In genomic region chr18:75265255-75265654, GRCh38 we compare ENCODE assay signal across 27 cellular contexts. TPM values are rescaled to one million over a fixed set of nuclear protein-coding genes. Genes with fewer than 3 reads are reported as not detected.
A peak's percentile ranks its signal among the peaks of the same experiment; 100 is the strongest.
DNase-seq lines count a peak whose midpoint lies in the region; ATAC-seq and TF ChIP-seq lines count a peak whose summit lies in the region.
"Had no signal": no experiment of that assay in that cellular context is flagged by ENCODE, and none has a peak within 500 bp of the region (broad histone marks: within the 10 kb centered on the region; RNA-seq: fewer than 3 reads in every experiment).

No MANE protein-coding gene starts in this region.

- H3K4me3 ChIP-seq in fibroblast of mammary gland (ENCODE audit: control insufficient read depth, low read depth, low read length) (no peak overlapping the region), urinary bladder (ENCODE audit: low read depth, low read length) (peak overlapping the region; percentile 2)
- H3K4me3 ChIP-seq: colonic mucosa, gastroesophageal sphincter, SJSA1, skin epidermis, testis, vagina had no signal

- H3K36me3 ChIP-seq in urinary bladder (ENCODE audit: insufficient read depth): no peaks in the 10 kb centered on the region
- H3K36me3 ChIP-seq: adrenal gland, colonic mucosa, gastroesophageal sphincter, left ventricle myocardium inferior, SJSA1, vagina had no signal

- DNase-seq in NCI-H1105 treated with DMSO at 0.1 percent for 48 hours (lab: John Stamatoyannopoulos, UW) (peak; percentile 17), NCI-H1105 (lab: John Stamatoyannopoulos, UW) (no peak), NCI-H69 (lab: John Stamatoyannopoulos, UW) (peak; percentile 97), fibroblast of mammary gland (ENCODE audit: low read depth) (peak; percentile 15), GM13976 (ENCODE audit: low spot score) (no peak), EL (no peak)
- DNase-seq: activated CD4-positive, CD25-positive, alpha-beta regulatory T cell; activated naive CD4-positive, alpha-beta T cell treated with Interleukin-2 at 50 U/mL for 16 hours; activated T-cell treated with anti-CD3 and anti-CD28 coated beads, Interleukin-2, amount 50 U/mL, for 72 hours; adrenal gland; colonic mucosa; effector memory CD4-positive, alpha-beta T cell; left ventricle myocardium inferior; midbrain; naive thymus-derived CD4-positive, alpha-beta T cell; NCI-H2029; NCI-H526; stimulated activated naive CD8-positive, alpha-beta T cell treated with anti-CD3 and anti-CD28 coated beads, Interleukin-15, Interleukin-2, amounts not matched to agents 100 U/mL and 50 U/mL, for 24 hours; T-helper 1 cell; testis had no signal

- no peak overlapping the region for H3K27ac ChIP-seq in urinary bladder (ENCODE audit: low read depth)
- H3K27ac ChIP-seq: colonic mucosa, gastroesophageal sphincter, left ventricle myocardium inferior, SJSA1, skin epidermis, testis, vagina had no signal

- no peak for ATAC-seq in GM18519 (IDR thresholded peaks at IDR 0.05; ENCODE audit: low FRiP score, unreplicated experiment)
- ATAC-seq: activated T-cell treated with anti-CD3 and anti-CD28 coated beads, Interleukin-2, amount 50 U/mL, for 72 hours; esophagus mucosa; gastroesophageal sphincter; naive thymus-derived CD4-positive, alpha-beta T cell; stimulated activated naive CD8-positive, alpha-beta T cell treated with anti-CD3 and anti-CD28 coated beads, Interleukin-15, Interleukin-2, amounts not matched to agents 100 U/mL and 50 U/mL, for 24 hours had no signal

- TF ChIP-seq CTCF in fibroblast of mammary gland (conservative IDR thresholded peaks at IDR 0.05; ENCODE audit: control insufficient read depth, insufficient read depth, low read depth, low read length) (no peak), GM13976 (IDR thresholded peaks at IDR 0.05; ENCODE audit: borderline replicate concordance, control extremely low read depth, extremely low read depth, insufficient read depth, missing control alignments) (no peak)

- WGBS in urinary bladder: 65% methylated on average over 9 of the region's 9 CpGs

- in situ Hi-C loops in GM13976 (cut with MboI; ENCODE audit: low sequenced_read_pairs, unreplicated experiment): no loop called here

- H3K4me1 ChIP-seq in urinary bladder (ENCODE audit: insufficient read depth): no peaks in the 10 kb centered on the region
- H3K4me1 ChIP-seq: colonic mucosa, SJSA1 had no signal

RNA-seq across cellular contexts. Expression of gene TSHZ1, which starts 54.7 kb away (rescaled TPM):
- 10.3 TPM for total RNA-seq in urinary bladder
- 22.5 TPM for polyA plus RNA-seq in urinary bladder

RNA-seq across cellular contexts. Expression of gene PTGR3, which starts 56.3 kb away (rescaled TPM):
- total RNA-seq in urinary bladder: 20.8 TPM
- 23.9 TPM for polyA plus RNA-seq in urinary bladder

Comparison
In these comparisons a context has a peak if more than half of its experiments do, and no peak if none do; other contexts are left out.
1. DNase-seq: peak in NCI-H1105 treated with DMSO at 0.1 percent for 48 hours (single experiment), NCI-H69 (single experiment) and fibroblast of mammary gland (single experiment); none in NCI-H1105 (single experiment), GM13976 (single experiment) and EL (single experiment).